ENCODE assay signal across 1 cellular context in the genomic region with DNA sequence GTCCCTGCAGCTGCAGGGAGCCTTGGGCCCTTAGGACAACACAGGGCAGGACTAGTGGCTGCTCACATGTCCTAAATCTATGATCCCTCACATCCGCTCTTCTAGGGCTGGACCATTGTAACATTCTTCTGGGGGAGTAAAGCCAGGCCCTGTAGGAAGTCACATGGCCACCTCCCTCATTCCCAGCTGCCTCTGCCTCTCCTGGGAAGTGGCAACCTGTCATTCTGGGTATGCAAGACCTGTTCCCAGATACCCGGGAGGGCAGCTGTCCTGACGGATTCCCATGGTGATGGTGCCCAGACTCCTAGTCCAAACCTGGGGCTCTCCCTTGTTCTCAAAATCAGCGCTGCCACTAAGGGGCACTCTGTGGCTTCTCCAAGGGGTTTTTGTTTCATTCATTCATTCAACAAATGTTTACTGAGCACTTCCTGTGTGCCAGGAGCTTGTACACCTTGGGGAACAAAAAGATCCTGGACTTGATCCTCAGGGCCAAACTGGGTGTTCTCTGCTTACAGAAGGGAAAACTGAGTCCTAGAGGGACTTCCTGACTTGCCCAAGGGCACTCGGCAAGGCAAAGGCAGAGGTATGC.
TF ChIP-seq lines count a peak whose summit lies in the region.

No MANE protein-coding gene starts in this region.

TF ChIP-seq in K562, 482 proteins besides CTCF, POLR2A, EP300 and RAD21:
- TF ChIP-seq SRSF9 (IDR thresholded peaks at IDR 0.05; ENCODE audit: borderline replicate concordance, low read depth, low read length) (no peak), ZNF24 (IDR thresholded peaks at IDR 0.05) (peak; percentile 82), GATAD2A (IDR thresholded peaks at IDR 0.05) (no peak), SOX6 (IDR thresholded peaks at IDR 0.05) (no peak), FOXJ2 (tag; IDR thresholded peaks at IDR 0.05) (no peak), GATA2 (CRISPR knock-in tag; IDR thresholded peaks at IDR 0.05) (no peak), TAF1 (IDR thresholded peaks at IDR 0.05; ENCODE audit: control insufficient read depth, extremely low read depth, insufficient read depth, low read length, severe bottlenecking) (no peak), BDP1 (IDR thresholded peaks at IDR 0.05; ENCODE audit: insufficient read depth, insufficient read length) (no peak), ZNF263 (CRISPR knock-in tag; IDR thresholded peaks at IDR 0.05; ENCODE audit: borderline replicate concordance) (0 out of 2 replicates have a peak, but pooled peaks have one; percentile 32), CBX3 (IDR thresholded peaks at IDR 0.05; ENCODE audit: borderline replicate concordance in 1 of 2, low read length in 2 of 2) (no peak), U2AF2 (optimal IDR thresholded peaks at IDR 0.05; ENCODE audit: low read depth, low read length) (no peak), KLF10 (CRISPR knock-in tag; IDR thresholded peaks at IDR 0.05) (no peak), HIVEP1 (CRISPR knock-in tag; IDR thresholded peaks at IDR 0.05) (no peak), HDGF (IDR thresholded peaks at IDR 0.05) (no peak), CSDE1 (IDR thresholded peaks at IDR 0.05) (no peak), SMAD4 (CRISPR knock-in tag; conservative IDR thresholded peaks at IDR 0.05) (no peak), HNRNPL (IDR thresholded peaks at IDR 0.05; ENCODE audit: low read depth, low read length) (no peak)
- TF ChIP-seq, protein P1, sequence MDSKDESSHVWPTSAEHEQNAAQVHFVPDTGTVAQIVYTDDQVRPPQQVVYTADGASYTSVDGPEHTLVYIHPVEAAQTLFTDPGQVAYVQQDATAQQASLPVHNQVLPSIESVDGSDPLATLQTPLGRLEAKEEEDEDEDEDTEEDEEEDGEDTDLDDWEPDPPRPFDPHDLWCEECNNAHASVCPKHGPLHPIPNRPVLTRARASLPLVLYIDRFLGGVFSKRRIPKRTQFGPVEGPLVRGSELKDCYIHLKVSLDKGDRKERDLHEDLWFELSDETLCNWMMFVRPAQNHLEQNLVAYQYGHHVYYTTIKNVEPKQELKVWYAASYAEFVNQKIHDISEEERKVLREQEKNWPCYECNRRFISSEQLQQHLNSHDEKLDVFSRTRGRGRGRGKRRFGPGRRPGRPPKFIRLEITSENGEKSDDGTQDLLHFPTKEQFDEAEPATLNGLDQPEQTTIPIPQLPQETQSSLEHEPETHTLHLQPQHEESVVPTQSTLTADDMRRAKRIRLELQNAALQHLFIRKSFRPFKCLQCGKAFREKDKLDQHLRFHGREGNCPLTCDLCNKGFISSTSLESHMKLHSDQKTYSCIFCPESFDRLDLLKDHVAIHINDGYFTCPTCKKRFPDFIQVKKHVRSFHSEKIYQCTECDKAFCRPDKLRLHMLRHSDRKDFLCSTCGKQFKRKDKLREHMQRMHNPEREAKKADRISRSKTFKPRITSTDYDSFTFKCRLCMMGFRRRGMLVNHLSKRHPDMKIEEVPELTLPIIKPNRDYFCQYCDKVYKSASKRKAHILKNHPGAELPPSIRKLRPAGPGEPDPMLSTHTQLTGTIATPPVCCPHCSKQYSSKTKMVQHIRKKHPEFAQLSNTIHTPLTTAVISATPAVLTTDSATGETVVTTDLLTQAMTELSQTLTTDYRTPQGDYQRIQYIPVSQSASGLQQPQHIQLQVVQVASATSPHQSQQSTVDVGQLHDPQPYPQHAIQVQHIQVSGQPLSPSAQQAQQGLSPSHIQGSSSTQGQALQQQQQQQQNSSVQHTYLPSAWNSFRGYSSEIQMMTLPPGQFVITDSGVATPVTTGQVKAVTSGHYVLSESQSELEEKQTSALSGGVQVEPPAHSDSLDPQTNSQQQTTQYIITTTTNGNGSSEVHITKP (IDR thresholded peaks at IDR 0.05; ENCODE audit: partially characterized antibody) = peak; percentile 91
- TF ChIP-seq, protein P2, sequence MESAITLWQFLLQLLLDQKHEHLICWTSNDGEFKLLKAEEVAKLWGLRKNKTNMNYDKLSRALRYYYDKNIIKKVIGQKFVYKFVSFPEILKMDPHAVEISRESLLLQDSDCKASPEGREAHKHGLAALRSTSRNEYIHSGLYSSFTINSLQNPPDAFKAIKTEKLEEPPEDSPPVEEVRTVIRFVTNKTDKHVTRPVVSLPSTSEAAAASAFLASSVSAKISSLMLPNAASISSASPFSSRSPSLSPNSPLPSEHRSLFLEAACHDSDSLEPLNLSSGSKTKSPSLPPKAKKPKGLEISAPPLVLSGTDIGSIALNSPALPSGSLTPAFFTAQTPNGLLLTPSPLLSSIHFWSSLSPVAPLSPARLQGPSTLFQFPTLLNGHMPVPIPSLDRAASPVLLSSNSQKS (CRISPR knock-in tag; IDR thresholded peaks at IDR 0.05) = no peak
- TF ChIP-seq, protein P3, sequence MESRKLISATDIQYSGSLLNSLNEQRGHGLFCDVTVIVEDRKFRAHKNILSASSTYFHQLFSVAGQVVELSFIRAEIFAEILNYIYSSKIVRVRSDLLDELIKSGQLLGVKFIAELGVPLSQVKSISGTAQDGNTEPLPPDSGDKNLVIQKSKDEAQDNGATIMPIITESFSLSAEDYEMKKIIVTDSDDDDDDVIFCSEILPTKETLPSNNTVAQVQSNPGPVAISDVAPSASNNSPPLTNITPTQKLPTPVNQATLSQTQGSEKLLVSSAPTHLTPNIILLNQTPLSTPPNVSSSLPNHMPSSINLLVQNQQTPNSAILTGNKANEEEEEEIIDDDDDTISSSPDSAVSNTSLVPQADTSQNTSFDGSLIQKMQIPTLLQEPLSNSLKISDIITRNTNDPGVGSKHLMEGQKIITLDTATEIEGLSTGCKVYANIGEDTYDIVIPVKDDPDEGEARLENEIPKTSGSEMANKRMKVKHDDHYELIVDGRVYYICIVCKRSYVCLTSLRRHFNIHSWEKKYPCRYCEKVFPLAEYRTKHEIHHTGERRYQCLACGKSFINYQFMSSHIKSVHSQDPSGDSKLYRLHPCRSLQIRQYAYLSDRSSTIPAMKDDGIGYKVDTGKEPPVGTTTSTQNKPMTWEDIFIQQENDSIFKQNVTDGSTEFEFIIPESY (CRISPR knock-in tag; IDR thresholded peaks at IDR 0.05) = no peak
- TF ChIP-seq, protein P4, sequence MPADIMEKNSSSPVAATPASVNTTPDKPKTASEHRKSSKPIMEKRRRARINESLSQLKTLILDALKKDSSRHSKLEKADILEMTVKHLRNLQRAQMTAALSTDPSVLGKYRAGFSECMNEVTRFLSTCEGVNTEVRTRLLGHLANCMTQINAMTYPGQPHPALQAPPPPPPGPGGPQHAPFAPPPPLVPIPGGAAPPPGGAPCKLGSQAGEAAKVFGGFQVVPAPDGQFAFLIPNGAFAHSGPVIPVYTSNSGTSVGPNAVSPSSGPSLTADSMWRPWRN (IDR thresholded peaks at IDR 0.05; ENCODE audit: low read depth) = no peak
- TF ChIP-seq, protein P5, sequence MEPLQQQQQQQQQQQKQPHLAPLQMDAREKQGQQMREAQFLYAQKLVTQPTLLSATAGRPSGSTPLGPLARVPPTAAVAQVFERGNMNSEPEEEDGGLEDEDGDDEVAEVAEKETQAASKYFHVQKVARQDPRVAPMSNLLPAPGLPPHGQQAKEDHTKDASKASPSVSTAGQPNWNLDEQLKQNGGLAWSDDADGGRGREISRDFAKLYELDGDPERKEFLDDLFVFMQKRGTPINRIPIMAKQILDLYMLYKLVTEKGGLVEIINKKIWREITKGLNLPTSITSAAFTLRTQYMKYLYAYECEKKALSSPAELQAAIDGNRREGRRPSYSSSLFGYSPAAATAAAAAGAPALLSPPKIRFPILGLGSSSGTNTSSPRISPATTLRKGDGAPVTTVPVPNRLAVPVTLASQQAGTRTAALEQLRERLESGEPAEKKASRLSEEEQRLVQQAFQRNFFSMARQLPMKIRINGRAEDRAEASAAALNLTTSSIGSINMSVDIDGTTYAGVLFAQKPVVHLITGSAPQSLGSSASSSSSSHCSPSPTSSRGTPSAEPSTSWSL (CRISPR knock-in tag; IDR thresholded peaks at IDR 0.05; ENCODE audit: borderline replicate concordance) = no peak
